In the genomic region with DNA sequence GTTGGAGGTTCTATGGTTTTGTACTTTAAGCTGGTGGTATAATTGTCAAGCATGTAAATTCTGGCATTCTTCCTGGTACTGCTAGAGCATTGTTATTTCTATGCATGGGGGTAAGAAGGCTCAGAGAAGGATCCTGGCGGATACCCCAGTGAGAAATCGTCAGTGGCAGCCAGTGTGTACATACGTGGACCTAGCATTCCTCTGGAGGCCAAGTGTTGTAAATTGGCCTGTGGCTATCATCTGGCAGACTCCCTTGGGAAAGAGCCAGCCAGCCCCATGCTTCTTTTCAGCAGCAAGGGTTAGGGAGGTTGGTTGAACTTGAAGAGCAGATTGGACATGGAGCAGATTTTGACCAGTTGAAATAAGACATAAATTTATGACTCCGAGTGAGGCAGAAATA, we compare ENCODE assay signal across 1 cellular context.
TF ChIP-seq lines count a peak whose summit lies in the region.

No MANE protein-coding gene starts in this region.

TF ChIP-seq in SK-N-SH, 30 proteins besides CTCF, POLR2A, EP300 and RAD21:
- TF ChIP-seq YY1 (IDR thresholded peaks at IDR 0.05; ENCODE audit: low read depth): no peak
- TF ChIP-seq NFIC (IDR thresholded peaks at IDR 0.05; ENCODE audit: borderline replicate concordance): no peak
- no peak for TF ChIP-seq GATA2 (CRISPR knock-in tag; IDR thresholded peaks at IDR 0.05)
- TF ChIP-seq, protein P1, sequence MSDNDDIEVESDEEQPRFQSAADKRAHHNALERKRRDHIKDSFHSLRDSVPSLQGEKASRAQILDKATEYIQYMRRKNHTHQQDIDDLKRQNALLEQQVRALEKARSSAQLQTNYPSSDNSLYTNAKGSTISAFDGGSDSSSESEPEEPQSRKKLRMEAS (IDR thresholded peaks at IDR 0.05; ENCODE audit: low read depth): no peak
- TF ChIP-seq NRF1 (IDR thresholded peaks at IDR 0.05; ENCODE audit: low read depth, low read length): no peak
- TF ChIP-seq TEAD4 (IDR thresholded peaks at IDR 0.05; ENCODE audit: borderline replicate concordance, insufficient read depth): no peak
- TF ChIP-seq USF2 (IDR thresholded peaks at IDR 0.05; ENCODE audit: borderline replicate concordance, low read depth, low read length): no peak
- TF ChIP-seq MEF2A (IDR thresholded peaks at IDR 0.05; ENCODE audit: borderline replicate concordance, low read depth): no peak
- TF ChIP-seq, protein P2, sequence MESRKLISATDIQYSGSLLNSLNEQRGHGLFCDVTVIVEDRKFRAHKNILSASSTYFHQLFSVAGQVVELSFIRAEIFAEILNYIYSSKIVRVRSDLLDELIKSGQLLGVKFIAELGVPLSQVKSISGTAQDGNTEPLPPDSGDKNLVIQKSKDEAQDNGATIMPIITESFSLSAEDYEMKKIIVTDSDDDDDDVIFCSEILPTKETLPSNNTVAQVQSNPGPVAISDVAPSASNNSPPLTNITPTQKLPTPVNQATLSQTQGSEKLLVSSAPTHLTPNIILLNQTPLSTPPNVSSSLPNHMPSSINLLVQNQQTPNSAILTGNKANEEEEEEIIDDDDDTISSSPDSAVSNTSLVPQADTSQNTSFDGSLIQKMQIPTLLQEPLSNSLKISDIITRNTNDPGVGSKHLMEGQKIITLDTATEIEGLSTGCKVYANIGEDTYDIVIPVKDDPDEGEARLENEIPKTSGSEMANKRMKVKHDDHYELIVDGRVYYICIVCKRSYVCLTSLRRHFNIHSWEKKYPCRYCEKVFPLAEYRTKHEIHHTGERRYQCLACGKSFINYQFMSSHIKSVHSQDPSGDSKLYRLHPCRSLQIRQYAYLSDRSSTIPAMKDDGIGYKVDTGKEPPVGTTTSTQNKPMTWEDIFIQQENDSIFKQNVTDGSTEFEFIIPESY (IDR thresholded peaks at IDR 0.05; ENCODE audit: borderline replicate concordance, low read depth): no peak
- TF ChIP-seq TCF12 (IDR thresholded peaks at IDR 0.05): no peak
- TF ChIP-seq FOSL2 (IDR thresholded peaks at IDR 0.05; ENCODE audit: borderline replicate concordance, low read depth): no peak
